ENCODE assay signal across 15 cellular contexts in genomic region chr20:61502433-61502832, GRCh38.
"Had no signal": no experiment of that assay in that cellular context is flagged by ENCODE, and none has a peak within 500 bp of the region (broad histone marks: within the 10 kb centered on the region; RNA-seq: fewer than 3 reads in every experiment).

No MANE protein-coding gene starts in this region.

- H3K9me3 Mint-ChIP-seq: activated CD4-positive, alpha-beta memory T cell treated with anti-CD3 and anti-CD28 coated beads for 36 hours; activated naive CD8-positive, alpha-beta T cell treated with anti-CD3 and anti-CD28 coated beads for 36 hours; activated T-cell treated with anti-CD3 and anti-CD28 coated beads, Interleukin-2, amount 50 U/mL, for 4 hours; nephron had no signal

- H3K27me3 ChIP-seq: cardiac muscle cell had no signal

- ATAC-seq: activated T-cell treated with anti-CD3 and anti-CD28 coated beads, Interleukin-2, amount 50 U/mL, for 4 hours; left lung; psoas muscle; sciatic nerve had no signal

- H3K4me3 ChIP-seq: cardiac muscle cell, esophagus muscularis mucosa, left lung, psoas muscle had no signal

- H3K27ac Mint-ChIP-seq: activated naive CD8-positive, alpha-beta T cell treated with anti-CD3 and anti-CD28 coated beads for 36 hours; memory B cell; nephron had no signal

- H3K4me1 Mint-ChIP-seq: memory B cell, nephron had no signal

- H3K4me3 Mint-ChIP-seq: activated CD4-positive, alpha-beta memory T cell treated with anti-CD3 and anti-CD28 coated beads for 36 hours; activated naive CD8-positive, alpha-beta T cell treated with anti-CD3 and anti-CD28 coated beads for 36 hours; activated T-cell treated with anti-CD3 and anti-CD28 coated beads, Interleukin-2, amount 50 U/mL, for 4 hours; memory B cell; nephron had no signal

- H3K36me3 Mint-ChIP-seq: activated CD4-positive, alpha-beta memory T cell treated with anti-CD3 and anti-CD28 coated beads for 36 hours; activated naive CD8-positive, alpha-beta T cell treated with anti-CD3 and anti-CD28 coated beads for 36 hours; memory B cell had no signal

- H3K27ac ChIP-seq: cardiac muscle cell, esophagus muscularis mucosa, left lung, psoas muscle had no signal

- H3K36me3 ChIP-seq: cardiac muscle cell, esophagus muscularis mucosa, left lung had no signal

- H3K4me1 ChIP-seq: esophagus muscularis mucosa, left lung, psoas muscle had no signal

- DNase-seq: activated CD4-positive, alpha-beta memory T cell treated with anti-CD3 and anti-CD28 coated beads for 36 hours; activated gamma-delta T cell; activated naive CD8-positive, alpha-beta T cell treated with anti-CD3 and anti-CD28 coated beads for 36 hours; activated T-cell treated with anti-CD3 and anti-CD28 coated beads, Interleukin-2, amount 50 U/mL, for 4 hours; aorta; left lung; psoas muscle; stimulated activated CD4-positive, alpha-beta T cell treated with anti-CD3 and anti-CD28 coated beads, Interleukin-12 subunit alpha, Interleukin-12 subunit beta, amount 100 ng/mL, for 4 hours; stimulated activated naive CD4-positive, alpha-beta T cell treated with Interleukin-2 at 50 U/mL for 16 hours; T-helper 9 cell had no signal

- H3K9me3 ChIP-seq: esophagus muscularis mucosa, left lung, psoas muscle had no signal
